Comparison of ENCODE assay signal across 6 cellular contexts in genomic region chr17:18672395-18673227, GRCh38. TPM values are rescaled to one million over a fixed set of nuclear protein-coding genes. Genes with fewer than 3 reads are reported as not detected.
"Had no signal": no experiment of that assay in that cellular context is flagged by ENCODE, and none has a peak within 500 bp of the region (broad histone marks: within the 10 kb centered on the region; RNA-seq: fewer than 3 reads in every experiment).

No MANE protein-coding gene starts in this region.

RNA-seq across cellular contexts. Expression of gene TBC1D28, which starts 28.4 kb away (rescaled TPM):
- total RNA-seq: HepG2, HT1080, IMR-90, NCI-H460, SK-MEL-5 had no signal
- polyA plus RNA-seq: IMR-90, SK-N-SH had no signal
